ENCODE assay signal across 9 cellular contexts in genomic region chr2:85604568-85605339, GRCh38. TPM values are rescaled to one million over a fixed set of nuclear protein-coding genes. Genes with fewer than 3 reads are reported as not detected.
DNase-seq lines count a peak whose midpoint lies in the region; ATAC-seq and TF ChIP-seq lines count a peak whose summit lies in the region.
"Had no signal": no experiment of that assay in that cellular context is flagged by ENCODE, and none has a peak within 500 bp of the region (broad histone marks: within the 10 kb centered on the region; RNA-seq: fewer than 3 reads in every experiment).

No MANE protein-coding gene starts in this region.

- peaks cover 12% of the 10 kb centered on the region for H4K20me1 ChIP-seq in smooth muscle cell (ENCODE audit: low read depth)

- H3K27ac ChIP-seq in smooth muscle cell (ENCODE audit: low read depth): peak overlapping the region; percentile 70
- H3K27ac ChIP-seq: parathyroid adenoma had no signal

- 0 out of 2 replicates have a peak, but pooled peaks have one; percentile 2 for TF ChIP-seq POLR2A in Raji (IDR thresholded peaks at IDR 0.05; ENCODE audit: insufficient read depth, low read depth, low read length)

- no peaks in the 10 kb centered on the region for H3K36me3 ChIP-seq in smooth muscle cell (ENCODE audit: low read depth)

- 83% methylated on average over 6 of the region's 6 CpGs for WGBS in smooth muscle cell (ENCODE audit: low lambda C conversion rate)

- no peaks in the 10 kb centered on the region for H3K27me3 ChIP-seq in smooth muscle cell (ENCODE audit: low read depth)

- no peak for TF ChIP-seq CTCF in smooth muscle cell (IDR thresholded peaks at IDR 0.05; ENCODE audit: borderline replicate concordance, insufficient read depth, poor library complexity, severe bottlenecking)

- H3K79me2 ChIP-seq in smooth muscle cell (ENCODE audit: low read depth): peaks cover 17% of the 10 kb centered on the region

- no peak overlapping the region for H2AFZ ChIP-seq in smooth muscle cell (ENCODE audit: low read depth)
- H2AFZ ChIP-seq: parathyroid adenoma had no signal

- no peak overlapping the region for H3K4me3 ChIP-seq in smooth muscle cell

- H3K9ac ChIP-seq in smooth muscle cell (ENCODE audit: low read depth): no peak overlapping the region
- H3K9ac ChIP-seq: parathyroid adenoma had no signal

- no peaks in the 10 kb centered on the region for H3K9me3 ChIP-seq in smooth muscle cell (replicated peaks; ENCODE audit: low read depth)

- DNase-seq in smooth muscle cell (lab: John Stamatoyannopoulos, UW; ENCODE audit: unreplicated experiment): no peak
- DNase-seq: activated CD4-positive, alpha-beta T cell treated with anti-CD3 and anti-CD28 coated beads, Interleukin-2, amount 10 ng/mL, durations not matched to agents 7 days and 5 days; stimulated activated CD8-positive, alpha-beta memory T cell treated with anti-CD3 and anti-CD28 coated beads, Interleukin-4, amount 100 ng/mL, for 48 hours had no signal

- ATAC-seq in esophagus mucosa (peak; percentile 25), GM18861 (IDR thresholded peaks at IDR 0.05; ENCODE audit: unreplicated experiment) (no peak), GM19467 (IDR thresholded peaks at IDR 0.05; ENCODE audit: unreplicated experiment) (no peak)
- ATAC-seq: Panc1 had no signal

- H3F3A ChIP-seq in smooth muscle cell (ENCODE audit: low read depth): peaks cover 16% of the 10 kb centered on the region

- H3K4me2 ChIP-seq in smooth muscle cell: peak overlapping the region; percentile 22

- peaks cover 10% of the 10 kb centered on the region for H3K4me1 ChIP-seq in smooth muscle cell (ENCODE audit: low read depth)

RNA-seq across cellular contexts. Expression of gene TMEM150A, which starts 2.3 kb away (rescaled TPM):
- total RNA-seq in esophagus mucosa (7.9 TPM), smooth muscle cell (7.7 and 9.1 TPM in 2 replicates)
- 20.0 and 24.1 TPM in 2 replicates for polyA plus RNA-seq in smooth muscle cell

RNA-seq across cellular contexts. Expression of gene C2orf68, which starts 7.1 kb away (rescaled TPM):
- total RNA-seq in esophagus mucosa (23.7 TPM), smooth muscle cell (7.9 and 9.1 TPM in 2 replicates)
- 10.1 and 11.6 TPM in 2 replicates for polyA plus RNA-seq in smooth muscle cell

RNA-seq across cellular contexts. Expression of gene RNF181, which starts 9.2 kb away (rescaled TPM):
- total RNA-seq in esophagus mucosa: 95.2 TPM
- total RNA-seq in smooth muscle cell: 167 and 195 TPM in 2 replicates
- polyA plus RNA-seq in smooth muscle cell: 316 and 328 TPM in 2 replicates

RNA-seq across cellular contexts. Expression of gene USP39, which starts 11.2 kb away (rescaled TPM):
- total RNA-seq in esophagus mucosa (28.2 TPM), smooth muscle cell (58.5 and 74.3 TPM in 2 replicates)
- 39.5 and 45.9 TPM in 2 replicates for polyA plus RNA-seq in smooth muscle cell

RNA-seq across cellular contexts. Expression of gene VAMP5, which starts 20.5 kb away (rescaled TPM):
- total RNA-seq in esophagus mucosa: 24.2 TPM
- 5.0 and 6.6 TPM in 2 replicates for total RNA-seq in smooth muscle cell
- 35.0 and 35.9 TPM in 2 replicates for polyA plus RNA-seq in smooth muscle cell
